7 cellular contexts compared by ENCODE assay signal in the genomic region with DNA sequence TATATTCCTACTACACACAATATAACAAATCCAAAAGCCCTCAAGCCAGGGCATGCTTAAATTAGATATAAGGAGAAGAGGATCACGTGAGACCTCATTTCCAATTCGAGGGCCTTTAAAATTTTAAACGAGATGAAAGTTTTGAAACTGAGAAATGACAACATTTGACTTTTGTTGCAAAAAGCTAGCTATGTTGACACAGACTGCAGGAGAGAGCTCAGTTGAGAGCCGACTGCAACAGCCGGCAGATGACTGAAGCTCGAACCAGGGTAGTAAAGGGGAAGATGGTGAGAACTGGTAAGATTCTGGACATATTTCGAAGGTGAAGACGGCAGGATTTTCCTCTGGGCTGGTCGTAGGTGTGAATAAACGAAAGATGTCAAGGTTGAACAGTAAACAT. TPM values are rescaled to one million over a fixed set of nuclear protein-coding genes. Genes with fewer than 3 reads are reported as not detected.
DNase-seq lines count a peak whose midpoint lies in the region; ATAC-seq and TF ChIP-seq lines count a peak whose summit lies in the region.

No MANE protein-coding gene starts in this region.

- H3K4me1 ChIP-seq in gastroesophageal sphincter, result peaks cover 0 to 36% (median 10%) of the 10 kb centered on the region in 3 donors
- H3K4me1 ChIP-seq in neuronal stem cell (ENCODE audit: control insufficient read depth in 2 of 2, insufficient read depth in 1 of 2, low read depth in 1 of 2, low read length in 2 of 2), result peaks cover 0 to 3% of the 10 kb centered on the region in 2 donors

- no peak overlapping the region for H2AK5ac ChIP-seq in neuronal stem cell (ENCODE audit: low read depth, low read length)

- H3K18ac ChIP-seq in neuronal stem cell (ENCODE audit: low read length), result no peak overlapping the region

- DNase-seq in GM03348 (ENCODE audit: low spot score), result peak; percentile 63
- DNase-seq in LNCaP clone FGC (ENCODE audit: low read depth), result no peak
- no peak for DNase-seq in activated T-cell treated with anti-CD3 and anti-CD28 coated beads, Interleukin-2, amount 50 U/mL, for 4 hours
- DNase-seq in neuronal stem cell (ENCODE audit: low spot score), result no peak

- H4K8ac ChIP-seq in neuronal stem cell (ENCODE audit: low read depth, low read length), result no peak overlapping the region

- peak overlapping the region; percentile 92 for H3K4me2 ChIP-seq in neuronal stem cell (ENCODE audit: insufficient read depth, low read length, poor library complexity, severe bottlenecking)

- no peak for TF ChIP-seq POLR2A in gastroesophageal sphincter (IDR thresholded peaks at IDR 0.05)

- WGBS in gastroesophageal sphincter (ENCODE audit: low coverage in 1 of 2), 2 donors, result 0 to 1% methylated on average over 7 to 10 of the region's 10 CpGs
- no CpG with 5 or more reads among the region's 10 CpGs for WGBS in neuronal stem cell (ENCODE audit: extremely low coverage in 2 of 2, insufficient read length in 2 of 2, insufficient replicate concordance in 1 of 2), 2 donors

- H3K9ac ChIP-seq in neuronal stem cell (ENCODE audit: low read depth, low read length, poor library complexity), result no peak overlapping the region

- peak overlapping the region; percentile 93 for H3K4me3 Mint-ChIP-seq in activated T-cell treated with anti-CD3 and anti-CD28 coated beads, Interleukin-2, amount 50 U/mL, for 4 hours

- H3K27me3 ChIP-seq in gastroesophageal sphincter (no peaks in the 10 kb centered on the region), neuronal stem cell (ENCODE audit: control insufficient read depth in 3 of 3, insufficient read depth in 3 of 3, low read depth in 1 of 3, low read length in 3 of 3) (no peaks in the 10 kb centered on the region)

- TF ChIP-seq CTCF in LNCaP clone FGC (IDR thresholded peaks at IDR 0.05; ENCODE audit: control insufficient read depth, extremely low read depth, insufficient read depth) (no peak), gastroesophageal sphincter (IDR thresholded peaks at IDR 0.05) (no peak)

- H3K27ac ChIP-seq in gastroesophageal sphincter (peak overlapping the region; percentile 84 to 93 (median 88)), neuronal stem cell (replicated peaks; ENCODE audit: low read length) (no peak overlapping the region)

- H3K4ac ChIP-seq in neuronal stem cell (ENCODE audit: low read length), result no peak overlapping the region

- no peaks in the 10 kb centered on the region for H3K79me1 ChIP-seq in neuronal stem cell (ENCODE audit: low read depth, low read length)

- peaks cover 26% of the 10 kb centered on the region for H3K4me1 Mint-ChIP-seq in activated T-cell treated with anti-CD3 and anti-CD28 coated beads, Interleukin-2, amount 50 U/mL, for 4 hours (ENCODE audit: low read depth)

- H2BK120ac ChIP-seq in neuronal stem cell (ENCODE audit: low read depth, low read length), result no peak overlapping the region

- H3K9me3 ChIP-seq in gastroesophageal sphincter (no peaks in the 10 kb centered on the region), neuronal stem cell (replicated peaks in 1 of 2; ENCODE audit: control insufficient read depth in 2 of 2, insufficient read depth in 1 of 2, low read depth in 1 of 2, low read length in 2 of 2) (no peaks in the 10 kb centered on the region)

- H2BK12ac ChIP-seq in neuronal stem cell (ENCODE audit: low read length), result no peak overlapping the region

- no peak for TF ChIP-seq EP300 in gastroesophageal sphincter (IDR thresholded peaks at IDR 0.05)

- no peak overlapping the region for H3K23ac ChIP-seq in neuronal stem cell (ENCODE audit: low read depth, low read length, poor library complexity)

- peaks cover 6% of the 10 kb centered on the region for H3K27me3 Mint-ChIP-seq in activated T-cell treated with anti-CD3 and anti-CD28 coated beads, Interleukin-2, amount 50 U/mL, for 4 hours (ENCODE audit: low read depth)

- H3K4me3 ChIP-seq in LNCaP clone FGC (ENCODE audit: low read depth, low read length), result peak overlapping the region; percentile 76
- H3K4me3 ChIP-seq in gastroesophageal sphincter, result peak overlapping the region; percentile 69 to 89
- peak overlapping the region; percentile 77 to 95 for H3K4me3 ChIP-seq in neuronal stem cell (ENCODE audit: low read length in 2 of 2)

- no peak overlapping the region for H2BK15ac ChIP-seq in neuronal stem cell (ENCODE audit: low read length)

- ATAC-seq in activated T-cell treated with anti-CD3 and anti-CD28 coated beads, Interleukin-2, amount 50 U/mL, for 4 hours, result no peak
- ATAC-seq in gastroesophageal sphincter (peak; percentile 40), HG03139 (IDR thresholded peaks at IDR 0.05; ENCODE audit: unreplicated experiment) (no peak), GM21390 (IDR thresholded peaks at IDR 0.05; ENCODE audit: unreplicated experiment) (no peak)

- no peak overlapping the region for H3K14ac ChIP-seq in neuronal stem cell (ENCODE audit: low read length)

- no peaks in the 10 kb centered on the region for H3K9me3 Mint-ChIP-seq in activated T-cell treated with anti-CD3 and anti-CD28 coated beads, Interleukin-2, amount 50 U/mL, for 4 hours

- no peak overlapping the region for H2BK5ac ChIP-seq in neuronal stem cell (ENCODE audit: low read length)

- no peak overlapping the region for H4K91ac ChIP-seq in neuronal stem cell (ENCODE audit: low read depth, low read length, poor library complexity)

- peaks cover 8% of the 10 kb centered on the region for H3K36me3 Mint-ChIP-seq in activated T-cell treated with anti-CD3 and anti-CD28 coated beads, Interleukin-2, amount 50 U/mL, for 4 hours (ENCODE audit: insufficient read depth)

- peaks cover 0 to 17% of the 10 kb centered on the region in 2 donors for H3K36me3 ChIP-seq in gastroesophageal sphincter
- peaks cover 2 to 17% of the 10 kb centered on the region in 2 donors for H3K36me3 ChIP-seq in neuronal stem cell (replicated peaks in 1 of 2; ENCODE audit: control insufficient read depth in 2 of 2, insufficient read depth in 2 of 2, low read length in 2 of 2)

- H2AFZ ChIP-seq in neuronal stem cell (ENCODE audit: low read length), result peak overlapping the region; percentile 93

RNA-seq across cellular contexts. Expression of gene PRMT9, which starts 0.8 kb away (rescaled TPM):
- 1 to 10 TPM; 4.7 to 5.0 (median 5.0) TPM for total RNA-seq in activated T-cell treated with anti-CD3 and anti-CD28 coated beads, Interleukin-2, amount 50 U/mL, for 4 hours
- 10 to 100 TPM in 2 of 4 donors, 1 to 10 TPM in 2; 5.3 to 10.7 (median 9.0) TPM for total RNA-seq in gastroesophageal sphincter
- polyA plus RNA-seq in neuronal stem cell (2013, experiment 1 of 2), result 4.7 TPM
- 5.0 TPM for polyA plus RNA-seq in neuronal stem cell (2013, experiment 2 of 2)

RNA-seq across cellular contexts. Expression of gene ARHGAP10, which starts 48.7 kb away (rescaled TPM):
- 1 to 10 TPM; 4.3 to 5.9 (median 5.3) TPM for total RNA-seq in activated T-cell treated with anti-CD3 and anti-CD28 coated beads, Interleukin-2, amount 50 U/mL, for 4 hours
- 100 to 1,000 TPM; 153 to 404 (median 215) TPM for total RNA-seq in gastroesophageal sphincter
- 1.2 TPM for polyA plus RNA-seq in neuronal stem cell (2013, experiment 1 of 2)
- 1.2 TPM for polyA plus RNA-seq in neuronal stem cell (2013, experiment 2 of 2)

Comparison
In these comparisons a context has a peak if more than half of its experiments do, and no peak if none do; other contexts are left out.
1. RNA of gene ARHGAP10, which starts 48.7 kb away (total RNA-seq): 153 to 404 TPM in gastroesophageal sphincter; 4.3 to 5.9 TPM in activated T-cell treated with anti-CD3 and anti-CD28 coated beads, Interleukin-2, amount 50 U/mL, for 4 hours; every median in the first group is over 10 times any median in the second.
2. Peak in every context shown above with its lines, with median percentiles within 50 percentile points of each other: H3K4me3 ChIP-seq.